ENCODE assay signal across 8 cellular contexts in genomic region chr10:87863102-87863943, GRCh38. TPM values are rescaled to one million over a fixed set of nuclear protein-coding genes. Genes with fewer than 3 reads are reported as not detected.
A peak's percentile ranks its signal among the peaks of the same experiment; 100 is the strongest.
DNase-seq lines count a peak whose midpoint lies in the region; ATAC-seq and TF ChIP-seq lines count a peak whose summit lies in the region.

Gene KLLN (minus strand): TSS chr10:87863533. CDS start chr10:87862487, 1,046 bp downstream.
Gene PTEN (plus strand): TSS chr10:87863625. CDS start chr10:87864470, 845 bp downstream.

- ATAC-seq in GM19324 (IDR thresholded peaks at IDR 0.05; ENCODE audit: low FRiP score, unreplicated experiment) (peak; percentile 39), HG03558 (IDR thresholded peaks at IDR 0.05; ENCODE audit: extremely low read depth, unreplicated experiment) (peak; percentile 26)

- 0% methylated on average over 88 of the region's 88 CpGs for WGBS in ectodermal cell, 2 experiments

- H3K27me3 ChIP-seq in BJ (ENCODE audit: control insufficient read depth, insufficient read depth, low read length) (no peaks in the 10 kb centered on the region), ectodermal cell (ENCODE audit: control insufficient read depth, insufficient read depth, low read length, poor library complexity, severe bottlenecking) (no peaks in the 10 kb centered on the region)

- POLR2A ChIA-PET in BJ (lab: Charles Lee) = interaction anchor here (0.6 to 0.8 kb wide), 2 partner anchors 228 to 677 kb away, joined by 3 read pairs; no protein-coding TSS in a partner anchor

- H3K4me3 ChIP-seq in BJ (ENCODE audit: low read depth, low read length) (peak within 1 kb of the TSS; percentile 84), ectodermal cell (ENCODE audit: insufficient read depth, low read depth, low read length) (peak within 1 kb of the TSS; percentile 87)

- peaks cover 7% of the 10 kb centered on the region for H3K4me1 ChIP-seq in ectodermal cell (ENCODE audit: control insufficient read depth, insufficient read depth, low read length)

- no peaks in the 10 kb centered on the region for H3K9me3 ChIP-seq in ectodermal cell (ENCODE audit: control insufficient read depth, low read length)

- DNase-seq in BJ (ENCODE audit: low read depth) = peak; percentile 45
- DNase-seq in NCI-H82 treated with DMSO at 0.1 percent for 48 hours (lab: John Stamatoyannopoulos, UW; ENCODE audit: unreplicated experiment) = peak; percentile 68
- DNase-seq in activated CD8-positive, alpha-beta memory T cell treated with anti-CD3 and anti-CD28 coated beads for 1 hour (ENCODE audit: extremely low read depth in 1 of 2, low read depth in 1 of 2) = peak; percentile 56 to 68
- DNase-seq in lung microvascular endothelial cell (ENCODE audit: low read depth in 2 of 2) = peak; percentile 93 to 95
- DNase-seq in stimulated activated CD4-positive, alpha-beta T cell treated with anti-CD3 and anti-CD28 coated beads, TNF-alpha, amount 100 ng/mL, for 1 hour (ENCODE audit: low read depth in 3 of 3, low spot score in 1 of 3) = peak; percentile 46 to 68 (median 63)

- H3K27ac ChIP-seq in ectodermal cell (ENCODE audit: insufficient read depth, low read depth, low read length, poor library complexity, severe bottlenecking) = peak within 1 kb of the TSS; percentile 97

- no peaks in the 10 kb centered on the region for H3K36me3 ChIP-seq in BJ (ENCODE audit: control insufficient read depth, insufficient read depth, low read length)
- no peaks in the 10 kb centered on the region for H3K36me3 ChIP-seq in ectodermal cell (ENCODE audit: control insufficient read depth, insufficient read depth, low read length)

- CTCF ChIA-PET in BJ (lab: Yijun Ruan, JAX) = interaction anchor here (0.8 to 6.3 kb wide), 5 partner anchors 13 to 526 kb away, joined by 3 to 45 read pairs (median 6); no protein-coding TSS in a partner anchor

- no peak for TF ChIP-seq CTCF in BJ (IDR thresholded peaks at IDR 0.05; ENCODE audit: insufficient read depth, low read depth, low read length)

RNA-seq across cellular contexts. Expression of gene KLLN, which starts in this region (rescaled TPM):
- 0.42 and 0.44 TPM in 2 replicates for polyA plus RNA-seq in BJ (2011; rRNA removed)
- 0.47 and 0.57 TPM in 2 replicates for polyA minus RNA-seq in BJ (2011; rRNA and poly(A)+ RNA removed)
- 1.2 TPM for polyA plus RNA-seq in ectodermal cell (2013, experiment 1 of 4)
- polyA plus RNA-seq in ectodermal cell (2013, experiment 2 of 4) = 1.1 TPM
- polyA plus RNA-seq in ectodermal cell (2013, experiment 3 of 4) = 0.91 TPM
- polyA plus RNA-seq in ectodermal cell (2013, experiment 4 of 4) = 0.89 TPM
- 0.20 and 0.22 TPM in 2 replicates for total RNA-seq in lung microvascular endothelial cell

RNA-seq across cellular contexts. Expression of gene PTEN, which starts in this region (rescaled TPM):
- 29.6 and 66.9 TPM in 2 replicates for polyA plus RNA-seq in BJ (2011; rRNA removed)
- 55.7 and 87.5 TPM in 2 replicates for polyA minus RNA-seq in BJ (2011; rRNA and poly(A)+ RNA removed)
- 39.5 TPM for polyA plus RNA-seq in ectodermal cell (2013, experiment 1 of 4)
- 32.3 TPM for polyA plus RNA-seq in ectodermal cell (2013, experiment 2 of 4)
- 37.4 TPM for polyA plus RNA-seq in ectodermal cell (2013, experiment 3 of 4)
- polyA plus RNA-seq in ectodermal cell (2013, experiment 4 of 4) = 40.8 TPM
- 60.1 and 87.3 TPM in 2 replicates for total RNA-seq in lung microvascular endothelial cell

Comparison
In these comparisons a context has a peak if more than half of its experiments do, and no peak if none do; other contexts are left out.
1. Peak in every context shown above with its lines: DNase-seq, ATAC-seq, H3K4me3 ChIP-seq and H3K27ac ChIP-seq.